8 cellular contexts compared by ENCODE assay signal in genomic region chr10:71771821-71772617, GRCh38. TPM values are rescaled to one million over a fixed set of nuclear protein-coding genes. Genes with fewer than 3 reads are reported as not detected.
DNase-seq lines count a peak whose midpoint lies in the region; ATAC-seq lines count a peak whose summit lies in the region.

No MANE protein-coding gene starts in this region.

- H3K36me3 Mint-ChIP-seq in immature natural killer cell, result peaks cover 0 to 10% (median 6%) of the 10 kb centered on the region in 3 donors

- H3K9ac ChIP-seq in adipocyte (ENCODE audit: low read length), result peak overlapping the region; percentile 92

- peak overlapping the region; percentile 90 to 98 (median 96) for H3K27ac Mint-ChIP-seq in immature natural killer cell

- H3K27me3 Mint-ChIP-seq in immature natural killer cell (ENCODE audit: low read depth in 3 of 3), result peaks cover 0 to 7% (median 5%) of the 10 kb centered on the region in 3 donors

- peak overlapping the region; percentile 88 for H3K4me3 ChIP-seq in adipocyte (ENCODE audit: low read length)

- peaks cover 79% of the 10 kb centered on the region for H3K4me1 ChIP-seq in adipocyte (ENCODE audit: control insufficient read depth, insufficient read depth, low read length)

- no peaks in the 10 kb centered on the region for H3K9me3 ChIP-seq in adipocyte (ENCODE audit: control insufficient read depth, low read length)

- peak overlapping the region; percentile 91 to 94 (median 92) for H3K4me3 Mint-ChIP-seq in immature natural killer cell

- peaks cover 83 to 84% of the 10 kb centered on the region in 2 donors for H3K4me1 Mint-ChIP-seq in immature natural killer cell

- H3K27me3 ChIP-seq in adipocyte (replicated peaks; ENCODE audit: control insufficient read depth, insufficient read depth, low read length), result no peaks in the 10 kb centered on the region

- no peaks in the 10 kb centered on the region for H3K36me3 ChIP-seq in adipocyte (ENCODE audit: control insufficient read depth, insufficient read depth, low read length, severe bottlenecking)

- H3K9me3 Mint-ChIP-seq in immature natural killer cell, result no peaks in the 10 kb centered on the region

- no peak for ATAC-seq in HG03565 (IDR thresholded peaks at IDR 0.05; ENCODE audit: unreplicated experiment)
- ATAC-seq in GM18511 (IDR thresholded peaks at IDR 0.05; ENCODE audit: unreplicated experiment), result no peak

- DNase-seq in AG08396 (ENCODE audit: low spot score), result peak; percentile 83
- peak; percentile 42 for DNase-seq in MV-4-11 (lab: John Stamatoyannopoulos, UW)
- peak; percentile 89 for DNase-seq in adipocyte (ENCODE audit: low read depth)
- DNase-seq in immature natural killer cell, result no peak
- DNase-seq in stimulated activated CD8-positive, alpha-beta memory T cell treated with anti-CD3 and anti-CD28 coated beads, Interleukin-4, amount 100 ng/mL, for 48 hours, result peak; percentile 57
- no peak for DNase-seq in GF-D8 (lab: John Stamatoyannopoulos, UW)

RNA-seq across cellular contexts. Expression of gene VSIR, which starts 1.3 kb away (rescaled TPM):
- polyA plus RNA-seq in immature natural killer cell, result 100 to 1,000 TPM; 183 to 376 (median 274) TPM

RNA-seq across cellular contexts. Expression of gene C10orf105, which starts 52.4 kb away (rescaled TPM):
- polyA plus RNA-seq in immature natural killer cell, result under 1 TPM in 2 of 3 donors, not detected in 1; 0.09 to 0.11 TPM

Comparison
In these comparisons a context has a peak if more than half of its experiments do, and no peak if none do; other contexts are left out.
1. DNase-seq: peak in AG08396 (single experiment), MV-4-11 (single experiment), adipocyte (single experiment) and stimulated activated CD8-positive, alpha-beta memory T cell treated with anti-CD3 and anti-CD28 coated beads, Interleukin-4, amount 100 ng/mL, for 48 hours (single experiment); none in immature natural killer cell (0 of 3) and GF-D8 (single experiment).